ENCODE assay signal across 8 cellular contexts in the genomic region with DNA sequence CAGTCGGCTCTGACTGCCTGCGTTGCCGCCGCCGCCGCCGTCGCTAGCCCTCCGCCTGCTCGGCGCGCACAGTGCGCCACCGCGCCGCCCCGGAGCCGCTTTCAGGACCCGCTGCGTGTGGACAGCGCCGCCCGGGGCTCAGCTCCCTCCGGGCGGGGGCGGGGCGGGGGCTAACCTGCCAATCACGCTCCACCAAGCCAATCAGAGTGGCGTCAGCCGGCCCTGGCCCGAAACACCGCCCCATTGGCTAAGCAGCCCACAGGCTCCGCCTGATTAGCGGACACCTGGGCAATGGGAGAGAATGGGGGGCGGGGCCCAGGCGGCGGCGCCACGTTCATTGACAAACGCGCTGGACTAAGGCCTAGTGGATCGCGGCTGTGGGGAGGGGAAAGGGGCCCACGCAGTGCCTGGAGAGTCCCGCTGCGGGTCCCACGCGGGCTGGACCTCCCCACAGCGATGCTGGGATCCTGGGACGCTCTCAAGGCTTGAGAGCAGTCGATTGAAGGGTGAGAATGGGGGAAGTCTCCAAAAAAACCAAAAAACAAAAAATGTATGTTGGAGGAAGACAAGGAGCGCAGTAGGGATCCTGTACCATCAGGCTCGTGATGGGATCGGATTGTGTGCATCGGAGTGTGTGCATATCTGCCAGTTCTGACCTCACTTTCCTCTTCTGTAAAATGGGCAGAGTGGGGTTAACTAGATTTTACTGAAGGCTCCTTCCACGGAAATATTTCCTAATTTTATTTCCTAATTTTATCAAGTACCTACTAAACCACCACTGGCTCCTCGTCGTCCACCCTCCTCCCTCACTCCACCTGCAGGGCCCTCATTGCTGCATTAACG. TPM values are rescaled to one million over a fixed set of nuclear protein-coding genes. Genes with fewer than 3 reads are reported as not detected.
DNase-seq lines count a peak whose midpoint lies in the region; ATAC-seq and TF ChIP-seq lines count a peak whose summit lies in the region.

No MANE protein-coding gene starts in this region.

- peak; percentile 70 for ATAC-seq in GM21360 (IDR thresholded peaks at IDR 0.05; ENCODE audit: unreplicated experiment)
- peak; percentile 96 for ATAC-seq in naive thymus-derived CD4-positive, alpha-beta T cell
- peak; percentile 93 for ATAC-seq in stimulated activated effector memory CD8-positive, alpha-beta T cell treated with anti-CD3 and anti-CD28 coated beads, Interleukin-12 subunit alpha, Interleukin-12 subunit beta, amount 100 ng/mL, for 72 hours

- peak overlapping the region; percentile 29 for H3K4me3 ChIP-seq in naive thymus-derived CD4-positive, alpha-beta T cell (ENCODE audit: low read length)

- peaks cover 18 to 50% (median 37%) of the 10 kb centered on the region in 7 donors for H3K4me1 Mint-ChIP-seq in naive thymus-derived CD4-positive, alpha-beta T cell
- H3K4me1 Mint-ChIP-seq in stimulated activated effector memory CD8-positive, alpha-beta T cell treated with anti-CD3 and anti-CD28 coated beads, Interleukin-12 subunit alpha, Interleukin-12 subunit beta, amount 100 ng/mL, for 72 hours = peaks cover 38% of the 10 kb centered on the region

- H3K9me3 Mint-ChIP-seq in naive thymus-derived CD4-positive, alpha-beta T cell = peaks cover 0 to 5% (median 0%) of the 10 kb centered on the region in 11 donors
- H3K9me3 Mint-ChIP-seq in stimulated activated effector memory CD8-positive, alpha-beta T cell treated with anti-CD3 and anti-CD28 coated beads, Interleukin-12 subunit alpha, Interleukin-12 subunit beta, amount 100 ng/mL, for 72 hours = no peaks in the 10 kb centered on the region

- TF ChIP-seq POLR2A in erythroblast (IDR thresholded peaks at IDR 0.05; ENCODE audit: low read length) = no peak

- peaks cover 0 to 6% (median 3%) of the 10 kb centered on the region in 5 donors for H3K36me3 Mint-ChIP-seq in naive thymus-derived CD4-positive, alpha-beta T cell
- H3K36me3 Mint-ChIP-seq in stimulated activated effector memory CD8-positive, alpha-beta T cell treated with anti-CD3 and anti-CD28 coated beads, Interleukin-12 subunit alpha, Interleukin-12 subunit beta, amount 100 ng/mL, for 72 hours = peaks cover 10% of the 10 kb centered on the region

- H3K4me1 ChIP-seq in naive thymus-derived CD4-positive, alpha-beta T cell (ENCODE audit: control insufficient read depth in 2 of 2, insufficient read depth in 2 of 2, low read length in 2 of 2) = peaks cover 25 to 56% of the 10 kb centered on the region in 2 donors

- H3K36me3 ChIP-seq in naive thymus-derived CD4-positive, alpha-beta T cell (ENCODE audit: control insufficient read depth in 2 of 3, insufficient read depth in 3 of 3, low read length in 3 of 3) = no peaks in the 10 kb centered on the region

- peaks cover 34 to 56% of the 10 kb centered on the region in 2 donors for H3K27me3 ChIP-seq in naive thymus-derived CD4-positive, alpha-beta T cell (ENCODE audit: control insufficient read depth in 2 of 2, insufficient read depth in 2 of 2, low read length in 2 of 2)

- in situ Hi-C loops in Caki2 (cut with HindIII; ENCODE audit: low pct_unique_long_range_greater_than_20kb, low sequenced_read_pairs) = no loop called here

- peak overlapping the region; percentile 38 to 77 (median 62) for H3K4me3 Mint-ChIP-seq in naive thymus-derived CD4-positive, alpha-beta T cell
- peak overlapping the region; percentile 75 for H3K4me3 Mint-ChIP-seq in stimulated activated effector memory CD8-positive, alpha-beta T cell treated with anti-CD3 and anti-CD28 coated beads, Interleukin-12 subunit alpha, Interleukin-12 subunit beta, amount 100 ng/mL, for 72 hours

- no peak overlapping the region for H3K27ac ChIP-seq in naive thymus-derived CD4-positive, alpha-beta T cell (ENCODE audit: low read depth, low read length)

- CTCF ChIA-PET in naive thymus-derived CD4-positive, alpha-beta T cell (lab: Charles Lee) = no interaction called here

- H3K9me3 ChIP-seq in naive thymus-derived CD4-positive, alpha-beta T cell (ENCODE audit: control insufficient read depth in 2 of 3, low read length in 3 of 3) = no peaks in the 10 kb centered on the region

- intact Hi-C loops in naive thymus-derived CD4-positive, alpha-beta T cell (cut with micrococcal nuclease) = loop anchor here in 1 of 2 donors (1.0 kb wide), 4 partner anchors 8 to 457 kb away; a partner anchor contains a TSS

- POLR2A ChIA-PET in naive thymus-derived CD4-positive, alpha-beta T cell (lab: Charles Lee) = interaction anchor here (0.5 kb wide), 1 partner anchor 16 kb away, joined by 3 read pairs; no protein-coding TSS in a partner anchor

- H3K27ac Mint-ChIP-seq in naive thymus-derived CD4-positive, alpha-beta T cell = peak overlapping the region in 1 of 9 donors; percentile 42
- peak overlapping the region; percentile 50 for H3K27ac Mint-ChIP-seq in stimulated activated effector memory CD8-positive, alpha-beta T cell treated with anti-CD3 and anti-CD28 coated beads, Interleukin-12 subunit alpha, Interleukin-12 subunit beta, amount 100 ng/mL, for 72 hours

- peaks cover 73 to 95% (median 81%) of the 10 kb centered on the region in 5 donors for H3K27me3 Mint-ChIP-seq in naive thymus-derived CD4-positive, alpha-beta T cell

- DNase-seq in Caki2 (ENCODE audit: low read depth) = peak; percentile 90
- DNase-seq in HT-29 (ENCODE audit: low spot score) = peak; percentile 31
- DNase-seq in NOMO-1 treated with DMSO at 0.1 percent for 48 hours (lab: John Stamatoyannopoulos, UW; ENCODE audit: unreplicated experiment) = peak; percentile 76
- peak; percentile 74 for DNase-seq in activated T-cell treated with anti-CD3 and anti-CD28 coated beads for 1 hour (ENCODE audit: low read depth)
- DNase-seq in erythroblast (lab: John Stamatoyannopoulos, UW) = peak; percentile 90 to 91
- DNase-seq in naive thymus-derived CD4-positive, alpha-beta T cell = peak; percentile 67 to 87 (median 77)
- peak; percentile 74 to 91 for DNase-seq in stimulated activated effector memory CD8-positive, alpha-beta T cell treated with anti-CD3 and anti-CD28 coated beads, Interleukin-12 subunit alpha, Interleukin-12 subunit beta, amount 100 ng/mL, for 72 hours (ENCODE audit: low spot score in 2 of 2)

RNA-seq across cellular contexts. Expression of a gene that starts 6.3 kb away (rescaled TPM):
- total RNA-seq in Caki2 (2014; rRNA removed; shearing (Covaris generic); ENCODE audit: low replicate concordance) = not detected in 2 replicates
- not detected in 2 replicates for total RNA-seq in HT-29 (2014; rRNA removed; shearing (Covaris generic))
- 1 to 10 TPM in 1 of 5 experiments, under 1 TPM in 4; 0.12 to 8.0 (median 0.40) TPM for total RNA-seq in naive thymus-derived CD4-positive, alpha-beta T cell
- polyA plus RNA-seq in naive thymus-derived CD4-positive, alpha-beta T cell = under 1 TPM in 1 of 2 donors, not detected in 1; 0.10 TPM

Comparison
In these comparisons a context has a peak if more than half of its experiments do, and no peak if none do; other contexts are left out.
1. DNase-seq: peak in every context shown above with its lines; median percentile 90 in erythroblast; 90 in Caki2; 82 in stimulated activated effector memory CD8-positive, alpha-beta T cell treated with anti-CD3 and anti-CD28 coated beads, Interleukin-12 subunit alpha, Interleukin-12 subunit beta, amount 100 ng/mL, for 72 hours; 77 in naive thymus-derived CD4-positive, alpha-beta T cell; 76 in NOMO-1 treated with DMSO at 0.1 percent for 48 hours; 74 in activated T-cell treated with anti-CD3 and anti-CD28 coated beads for 1 hour; 31 in HT-29.